In the genomic region with DNA sequence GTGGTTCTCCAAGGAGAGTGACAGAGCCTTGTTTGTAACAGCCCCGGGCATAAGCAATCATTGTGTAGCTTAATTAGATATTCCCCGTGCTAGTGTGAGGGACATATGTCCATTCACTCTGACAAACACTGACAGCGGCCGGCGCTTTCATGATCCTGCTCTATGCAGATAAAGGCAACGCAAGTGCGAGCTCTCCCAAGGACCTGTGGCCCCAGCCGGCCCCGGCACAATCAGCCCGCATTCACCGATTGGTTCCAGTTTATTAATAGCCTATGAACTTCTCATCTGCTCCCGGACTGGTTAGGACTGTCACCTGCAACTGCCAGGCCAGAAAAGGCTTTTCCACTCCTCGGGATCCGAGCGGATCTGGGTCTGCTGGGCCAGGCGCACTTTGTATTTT, we compare ENCODE assay signal across 31 cellular contexts. TPM values are rescaled to one million over a fixed set of nuclear protein-coding genes. Genes with fewer than 3 reads are reported as not detected.
"Had no signal": no experiment of that assay in that cellular context is flagged by ENCODE, and none has a peak within 500 bp of the region (broad histone marks: within the 10 kb centered on the region; RNA-seq: fewer than 3 reads in every experiment).

No MANE protein-coding gene starts in this region.

- H3K27me3 ChIP-seq: breast epithelium, pancreas, right lobe of liver, uterus had no signal

- H3K27ac ChIP-seq: breast epithelium, epithelial cell of prostate, esophagus squamous epithelium, pancreas, right lobe of liver, thoracic aorta, uterus had no signal

- H3K4me3 ChIP-seq: breast epithelium, esophagus squamous epithelium, pancreas, right lobe of liver, thoracic aorta, uterus had no signal

- H3K4me1 ChIP-seq: breast epithelium, esophagus squamous epithelium, pancreas, right lobe of liver, uterus had no signal

- H3K36me3 Mint-ChIP-seq: activated naive CD4-positive, alpha-beta T cell treated with anti-CD3 and anti-CD28 coated beads, Interleukin-2, amount 50 U/mL, for 24 hours; type B pancreatic cell; WTC11 had no signal

- H3K27ac Mint-ChIP-seq: activated CD4-positive, alpha-beta memory T cell treated with anti-CD3 and anti-CD28 coated beads, Interleukin-2, amount 10 ng/mL, durations not matched to agents 7 days and 5 days; activated CD4-positive, alpha-beta T cell treated with anti-CD3 and anti-CD28 coated beads, Interleukin-2, amount 10 ng/mL, durations not matched to agents 7 days and 5 days; activated naive CD4-positive, alpha-beta T cell treated with anti-CD3 and anti-CD28 coated beads, Interleukin-2, amount 50 U/mL, for 24 hours; activated naive CD8-positive, alpha-beta T cell treated with anti-CD3 and anti-CD28 coated beads, Interleukin-2, amount 50 U/mL, for 24 hours; activated T-helper 2 cell treated with anti-CD3 and anti-CD28 coated beads, Interferon-gamma antibody, Interleukin-2, Interleukin-4, amounts not matched to agents 10 μg/mL and 5 μg/mL and 100 μg/mL, durations not matched to agents 14 hours and 24 hours and 36 hours; nephron progenitor cell; T-helper 17 cell; type B pancreatic cell; WTC11 had no signal

- H3K4me1 Mint-ChIP-seq: activated CD4-positive, alpha-beta T cell treated with anti-CD3 and anti-CD28 coated beads, Interleukin-2, amount 10 ng/mL, durations not matched to agents 7 days and 5 days; activated naive CD4-positive, alpha-beta T cell treated with anti-CD3 and anti-CD28 coated beads, Interleukin-2, amount 50 U/mL, for 24 hours; activated naive CD8-positive, alpha-beta T cell treated with anti-CD3 and anti-CD28 coated beads, Interleukin-2, amount 50 U/mL, for 24 hours; nephron progenitor cell; T-helper 17 cell had no signal

- H3K9me3 Mint-ChIP-seq: activated CD4-positive, alpha-beta memory T cell treated with anti-CD3 and anti-CD28 coated beads, Interleukin-2, amount 10 ng/mL, durations not matched to agents 7 days and 5 days; activated CD4-positive, alpha-beta T cell treated with anti-CD3 and anti-CD28 coated beads, Interleukin-2, amount 10 ng/mL, durations not matched to agents 7 days and 5 days; activated naive CD4-positive, alpha-beta T cell treated with anti-CD3 and anti-CD28 coated beads, Interleukin-2, amount 50 U/mL, for 24 hours; activated naive CD8-positive, alpha-beta T cell treated with anti-CD3 and anti-CD28 coated beads, Interleukin-2, amount 50 U/mL, for 24 hours; activated T-cell treated with anti-CD3 and anti-CD28 coated beads, Interleukin-2, amount 50 U/mL, for 4 hours; activated T-helper 2 cell treated with anti-CD3 and anti-CD28 coated beads, Interferon-gamma antibody, Interleukin-2, Interleukin-4, amounts not matched to agents 10 μg/mL and 5 μg/mL and 100 μg/mL, durations not matched to agents 14 hours and 24 hours and 36 hours; central memory CD8-positive, alpha-beta T cell; nephron progenitor cell; type B pancreatic cell; WTC11 had no signal

- H3K27me3 Mint-ChIP-seq: activated naive CD8-positive, alpha-beta T cell treated with anti-CD3 and anti-CD28 coated beads, Interleukin-2, amount 50 U/mL, for 24 hours had no signal

- H3K4me3 Mint-ChIP-seq: activated CD4-positive, alpha-beta memory T cell treated with anti-CD3 and anti-CD28 coated beads, Interleukin-2, amount 10 ng/mL, durations not matched to agents 7 days and 5 days; activated CD4-positive, alpha-beta T cell treated with anti-CD3 and anti-CD28 coated beads, Interleukin-2, amount 10 ng/mL, durations not matched to agents 7 days and 5 days; activated naive CD4-positive, alpha-beta T cell treated with anti-CD3 and anti-CD28 coated beads, Interleukin-2, amount 50 U/mL, for 24 hours; activated naive CD8-positive, alpha-beta T cell treated with anti-CD3 and anti-CD28 coated beads, Interleukin-2, amount 50 U/mL, for 24 hours; activated T-cell treated with anti-CD3 and anti-CD28 coated beads, Interleukin-2, amount 50 U/mL, for 4 hours; central memory CD8-positive, alpha-beta T cell; nephron progenitor cell; T-helper 17 cell; type B pancreatic cell; WTC11 had no signal

- ATAC-seq: activated naive CD8-positive, alpha-beta T cell treated with anti-CD3 and anti-CD28 coated beads, Interleukin-2, amount 50 U/mL, for 24 hours; activated T-cell treated with anti-CD3 and anti-CD28 coated beads, Interleukin-2, amount 50 U/mL, for 4 hours; left lobe of liver; pancreas; right lobe of liver; T-helper 17 cell; WTC11 had no signal

- H3K36me3 ChIP-seq: breast epithelium, esophagus squamous epithelium, pancreas, right lobe of liver, thoracic aorta, uterus had no signal

- DNase-seq: activated CD4-positive, alpha-beta memory T cell treated with anti-CD3 and anti-CD28 coated beads, Interleukin-2, amount 10 ng/mL, durations not matched to agents 7 days and 5 days; activated CD4-positive, alpha-beta T cell treated with anti-CD3 and anti-CD28 coated beads for 1 hour; activated CD4-positive, alpha-beta T cell treated with anti-CD3 and anti-CD28 coated beads, Interleukin-2, amount 10 ng/mL, durations not matched to agents 7 days and 5 days; activated CD8-positive, alpha-beta memory T cell treated with anti-CD3 and anti-CD28 coated beads, Interleukin-2, amount 50 U/mL, for 48 hours; activated naive CD8-positive, alpha-beta T cell treated with anti-CD3 and anti-CD28 coated beads, Interleukin-2, amount 50 U/mL, for 24 hours; activated T-cell treated with anti-CD3 and anti-CD28 coated beads, Interleukin-2, amount 50 U/mL, for 4 hours; dermis blood vessel endothelial cell; effector CD8-positive, alpha-beta T cell; esophagus squamous epithelium; nephron progenitor cell; pancreas; stimulated activated CD4-positive, alpha-beta T cell treated with anti-CD3 and anti-CD28 coated beads, Interleukin-2, amount 100 ng/mL, for 48 hours; stimulated activated naive CD4-positive, alpha-beta T cell treated with Interleukin-2 at 50 U/mL for 16 hours; T-helper 17 cell; uterus had no signal

- H3K9me3 ChIP-seq: breast epithelium, esophagus squamous epithelium, pancreas, right lobe of liver, thoracic aorta, uterus had no signal

RNA-seq across cellular contexts. Expression of gene OLIG1, which starts 18.0 kb away (rescaled TPM):
- total RNA-seq: activated CD4-positive, alpha-beta memory T cell treated with anti-CD3 and anti-CD28 coated beads, Interleukin-2, amount 10 ng/mL, durations not matched to agents 7 days and 5 days; activated CD4-positive, alpha-beta T cell treated with anti-CD3 and anti-CD28 coated beads, Interleukin-2, amount 10 ng/mL, durations not matched to agents 7 days and 5 days; activated T-cell treated with anti-CD3 and anti-CD28 coated beads, Interleukin-2, amount 50 U/mL, for 4 hours; breast epithelium; dermis blood vessel endothelial cell; esophagus squamous epithelium; kidney epithelial cell; left lobe of liver; lung microvascular endothelial cell; mesenteric fat pad; mucosa of gallbladder; pulmonary artery endothelial cell; right lobe of liver; skeletal muscle tissue; thoracic aorta; uterus had no signal

RNA-seq across cellular contexts. Expression of gene OLIG2, which starts 26.2 kb away (rescaled TPM):
- total RNA-seq: activated CD4-positive, alpha-beta memory T cell treated with anti-CD3 and anti-CD28 coated beads, Interleukin-2, amount 10 ng/mL, durations not matched to agents 7 days and 5 days; activated CD4-positive, alpha-beta T cell treated with anti-CD3 and anti-CD28 coated beads, Interleukin-2, amount 10 ng/mL, durations not matched to agents 7 days and 5 days; activated T-cell treated with anti-CD3 and anti-CD28 coated beads, Interleukin-2, amount 50 U/mL, for 4 hours; activated T-helper 2 cell treated with anti-CD3 and anti-CD28 coated beads, Interferon-gamma antibody, Interleukin-2, Interleukin-4, amounts not matched to agents 10 μg/mL and 5 μg/mL and 100 μg/mL, durations not matched to agents 14 hours and 24 hours and 36 hours; breast epithelium; dermis blood vessel endothelial cell; esophagus squamous epithelium; kidney epithelial cell; left lobe of liver; lung microvascular endothelial cell; mesenteric fat pad; mucosa of gallbladder; pulmonary artery endothelial cell; right lobe of liver; skeletal muscle tissue; T-helper 17 cell; thoracic aorta; uterus had no signal
- polyA plus RNA-seq: pancreas had no signal
